Comparison of ENCODE assay signal across 14 cellular contexts in the genomic region with DNA sequence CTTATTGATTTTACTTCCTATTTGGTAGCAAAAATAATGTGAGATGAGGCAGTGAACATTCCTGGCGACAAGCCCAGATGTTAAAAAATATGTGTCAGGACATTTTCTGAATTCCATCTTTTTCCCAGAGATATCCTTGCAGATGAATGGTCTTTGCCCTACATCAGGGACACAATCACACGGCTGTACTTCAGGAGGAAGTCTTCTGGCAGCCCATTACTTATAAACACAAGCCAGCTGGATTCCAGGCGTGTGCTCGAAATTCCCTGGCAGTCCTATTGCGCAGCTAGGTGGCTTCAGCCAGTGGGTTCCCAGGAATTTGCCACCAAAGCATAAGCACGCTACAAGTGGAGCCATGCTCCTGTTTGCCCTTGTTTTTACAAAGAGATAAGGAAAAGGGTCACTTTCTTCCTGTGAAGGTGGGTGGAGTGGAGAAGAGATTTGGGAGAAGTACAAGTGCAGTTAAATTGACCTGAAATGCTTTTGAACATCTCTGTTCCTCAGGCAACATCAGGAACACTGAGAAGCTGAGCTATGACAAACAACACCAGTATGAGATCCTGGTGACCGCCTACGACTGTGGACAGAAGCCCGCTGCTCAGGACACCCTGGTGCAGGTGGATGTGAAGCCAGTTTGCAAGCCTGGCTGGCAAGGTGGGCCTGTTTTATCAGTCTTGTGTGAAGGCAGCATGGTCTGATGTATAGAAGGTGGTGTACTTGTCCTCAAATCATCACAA.
DNase-seq lines count a peak whose midpoint lies in the region; ATAC-seq, FAIRE-seq and TF ChIP-seq lines count a peak whose summit lies in the region.
"Had no signal": no experiment of that assay in that cellular context is flagged by ENCODE, and none has a peak within 500 bp of the region (broad histone marks: within the 10 kb centered on the region; RNA-seq: fewer than 3 reads in every experiment).

No MANE protein-coding gene starts in this region.

- DNase-seq in A549 (ENCODE audit: low read depth in 1 of 2, low spot score in 1 of 2) (peak in 1 of 2 experiments; percentile 8), NCI-H226 (peak; percentile 3), fibroblast of lung (ENCODE audit: low read depth in 2 of 2) (peak; percentile 48 to 86), mesendoderm (peak; percentile 27), HT-29 (ENCODE audit: low spot score) (no peak)
- DNase-seq: activated T-cell treated with anti-CD3 and anti-CD28 coated beads, Interleukin-2, amount 50 U/mL, for 4 hours; BE2C; immature natural killer cell; NCI-H1105 treated with DMSO at 0.1 percent for 48 hours had no signal

- H3K79me2 ChIP-seq in fibroblast of lung (ENCODE audit: control insufficient read depth, insufficient read depth, low read length), result no peaks in the 10 kb centered on the region
- H3K79me2 ChIP-seq in mesendoderm (ENCODE audit: control insufficient read depth, insufficient read depth, low read length), result no peaks in the 10 kb centered on the region

- ATAC-seq in A549 (no peak; a peak in 1 of 6 replicates), HG02759 (IDR thresholded peaks at IDR 0.05; ENCODE audit: unreplicated experiment) (no peak), HG02571 (IDR thresholded peaks at IDR 0.05; ENCODE audit: unreplicated experiment) (no peak), GM21447 (IDR thresholded peaks at IDR 0.05; ENCODE audit: unreplicated experiment) (no peak)
- ATAC-seq: activated T-cell treated with anti-CD3 and anti-CD28 coated beads, Interleukin-2, amount 50 U/mL, for 4 hours had no signal

- FAIRE-seq in A549 (lab: Jason Lieb, UNC), result no peak
- FAIRE-seq: GM19239 had no signal

- no peaks in the 10 kb centered on the region for H4K20me1 ChIP-seq in fibroblast of lung (ENCODE audit: control insufficient read depth, extremely low read depth, insufficient read depth, low read length)

- no peak for TF ChIP-seq EP300 in A549 (IDR thresholded peaks at IDR 0.05)

- H3K23ac ChIP-seq in mesendoderm (ENCODE audit: low read length), result no peak overlapping the region

- CTCF ChIA-PET in A549 (lab: Yijun Ruan, JAX), result no interaction called here

- no peak overlapping the region for H3K9ac ChIP-seq in fibroblast of lung (ENCODE audit: insufficient read depth, low read length)
- H3K9ac ChIP-seq in mesendoderm (ENCODE audit: low read length), result no peak overlapping the region

- no peak for TF ChIP-seq POLR2A in A549 (IDR thresholded peaks at IDR 0.05; ENCODE audit: low read length)

- no peak overlapping the region for H3K4ac ChIP-seq in mesendoderm (ENCODE audit: low read depth, low read length)

- H3K4me2 ChIP-seq in A549, result 0 out of 3 replicates have a peak overlapping the region, but pooled peaks have one; percentile 12
- no peak overlapping the region for H3K4me2 ChIP-seq in fibroblast of lung (ENCODE audit: extremely low read depth, insufficient read depth, low read length)
- no peak overlapping the region for H3K4me2 ChIP-seq in mesendoderm (ENCODE audit: low read length)

- H3K9me3 ChIP-seq in A549, result no peaks in the 10 kb centered on the region
- no peaks in the 10 kb centered on the region for H3K9me3 ChIP-seq in fibroblast of lung (ENCODE audit: control insufficient read depth, insufficient read depth, low read depth, low read length)
- H3K9me3 ChIP-seq: BE2C, prostate gland had no signal

- WGBS in A549 (ENCODE audit: missing lambda C conversion rate), result 34% methylated on average over 8 of the region's 9 CpGs
- WGBS in mesendoderm (ENCODE audit: extremely low coverage, insufficient coverage, low lambda C conversion rate), result no CpG with 5 or more reads among the region's 9 CpGs

- POLR2A ChIA-PET in A549 (lab: Yijun Ruan, JAX), result no interaction called here

- H2AK5ac ChIP-seq in mesendoderm (ENCODE audit: low read length), result no peak overlapping the region

- H3K36me3 ChIP-seq in fibroblast of lung (ENCODE audit: control insufficient read depth, insufficient read depth, low read length) (no peaks in the 10 kb centered on the region), mesendoderm (ENCODE audit: control insufficient read depth, insufficient read depth, low read length) (no peaks in the 10 kb centered on the region)
- H3K36me3 ChIP-seq: BE2C, prostate gland had no signal

- no peak overlapping the region for H2BK5ac ChIP-seq in mesendoderm (ENCODE audit: low read length)

- no peak overlapping the region for H4K8ac ChIP-seq in mesendoderm (ENCODE audit: low read depth, low read length)

- no peak overlapping the region for H2BK120ac ChIP-seq in mesendoderm (ENCODE audit: low read depth, low read length)

- H4K5ac ChIP-seq in mesendoderm (ENCODE audit: low read length), result no peak overlapping the region

- H3K27me3 ChIP-seq in fibroblast of lung (ENCODE audit: control insufficient read depth, insufficient read depth, low read length) (no peaks in the 10 kb centered on the region), mesendoderm (ENCODE audit: insufficient read depth, low read length, poor library complexity) (no peaks in the 10 kb centered on the region)
- H3K27me3 ChIP-seq: BE2C had no signal

- H3K27ac ChIP-seq in A549, result no peak overlapping the region
- H3K27ac ChIP-seq in fibroblast of lung (ENCODE audit: insufficient read depth, low read length), result no peak overlapping the region
- H3K27ac ChIP-seq in mesendoderm (ENCODE audit: low read depth, low read length), result no peak overlapping the region
- H3K27ac ChIP-seq: prostate gland had no signal

- H2BK15ac ChIP-seq in mesendoderm (replicated peaks; ENCODE audit: low read depth), result no peak overlapping the region

- no peaks in the 10 kb centered on the region for H3K79me1 ChIP-seq in mesendoderm (ENCODE audit: low read length)

- TF ChIP-seq CTCF in A549 (IDR thresholded peaks at IDR 0.05) (no peak), fibroblast of lung (conservative IDR thresholded peaks at IDR 0.05 in 1 of 2, IDR thresholded peaks at IDR 0.05 in 1 of 2; ENCODE audit: low read depth in 1 of 2, low read length in 2 of 2) (no peak)

- H3K18ac ChIP-seq in mesendoderm (ENCODE audit: low read length), result no peak overlapping the region

- no peak overlapping the region for H3K56ac ChIP-seq in mesendoderm (ENCODE audit: low read length)

- TF ChIP-seq RAD21 in A549 (conservative IDR thresholded peaks at IDR 0.05 in 1 of 2, IDR thresholded peaks at IDR 0.05 in 1 of 2), result no peak

- H3K4me1 ChIP-seq in A549 (0 out of 3 replicates have a peak, but pooled peaks cover 2% of the 10 kb centered on the region), fibroblast of lung (ENCODE audit: control insufficient read depth, extremely low read depth, insufficient read depth, low read length) (no peaks in the 10 kb centered on the region), mesendoderm (ENCODE audit: control insufficient read depth, low read depth, low read length) (no peaks in the 10 kb centered on the region)
- H3K4me1 ChIP-seq: BE2C, prostate gland had no signal

- no peak overlapping the region for H3K4me3 ChIP-seq in A549
- no peak overlapping the region for H3K4me3 ChIP-seq in fibroblast of lung (replicated peaks in 1 of 4; ENCODE audit: control extremely low read depth in 1 of 4, insufficient read depth in 1 of 4, low read depth in 3 of 4, low read length in 4 of 4)
- H3K4me3 ChIP-seq in mesendoderm (ENCODE audit: low read length), result no peak overlapping the region
- H3K4me3 ChIP-seq: prostate gland had no signal

- H2AFZ ChIP-seq in fibroblast of lung (ENCODE audit: low read length), result no peak overlapping the region

TF ChIP-seq in A549, 52 proteins besides CTCF, POLR2A, EP300 and RAD21 (continues in another document):
- TF ChIP-seq CHD2 (IDR thresholded peaks at IDR 0.05; ENCODE audit: low read length, partially characterized antibody), result no peak
- TF ChIP-seq ELK1 (IDR thresholded peaks at IDR 0.05; ENCODE audit: low read depth, low read length), result no peak
- TF ChIP-seq, protein P1, sequence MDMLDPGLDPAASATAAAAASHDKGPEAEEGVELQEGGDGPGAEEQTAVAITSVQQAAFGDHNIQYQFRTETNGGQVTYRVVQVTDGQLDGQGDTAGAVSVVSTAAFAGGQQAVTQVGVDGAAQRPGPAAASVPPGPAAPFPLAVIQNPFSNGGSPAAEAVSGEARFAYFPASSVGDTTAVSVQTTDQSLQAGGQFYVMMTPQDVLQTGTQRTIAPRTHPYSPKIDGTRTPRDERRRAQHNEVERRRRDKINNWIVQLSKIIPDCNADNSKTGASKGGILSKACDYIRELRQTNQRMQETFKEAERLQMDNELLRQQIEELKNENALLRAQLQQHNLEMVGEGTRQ (IDR thresholded peaks at IDR 0.05), result no peak
- no peak for TF ChIP-seq HMGXB4 (CRISPR knock-in tag; IDR thresholded peaks at IDR 0.05; ENCODE audit: borderline replicate concordance)
- TF ChIP-seq, protein P2, sequence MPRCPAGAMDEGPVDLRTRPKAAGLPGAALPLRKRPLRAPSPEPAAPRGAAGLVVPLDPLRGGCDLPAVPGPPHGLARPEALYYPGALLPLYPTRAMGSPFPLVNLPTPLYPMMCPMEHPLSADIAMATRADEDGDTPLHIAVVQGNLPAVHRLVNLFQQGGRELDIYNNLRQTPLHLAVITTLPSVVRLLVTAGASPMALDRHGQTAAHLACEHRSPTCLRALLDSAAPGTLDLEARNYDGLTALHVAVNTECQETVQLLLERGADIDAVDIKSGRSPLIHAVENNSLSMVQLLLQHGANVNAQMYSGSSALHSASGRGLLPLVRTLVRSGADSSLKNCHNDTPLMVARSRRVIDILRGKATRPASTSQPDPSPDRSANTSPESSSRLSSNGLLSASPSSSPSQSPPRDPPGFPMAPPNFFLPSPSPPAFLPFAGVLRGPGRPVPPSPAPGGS (IDR thresholded peaks at IDR 0.05), result no peak
- TF ChIP-seq JUN (IDR thresholded peaks at IDR 0.05), result no peak
